9 cellular contexts compared by ENCODE assay signal in the genomic region with DNA sequence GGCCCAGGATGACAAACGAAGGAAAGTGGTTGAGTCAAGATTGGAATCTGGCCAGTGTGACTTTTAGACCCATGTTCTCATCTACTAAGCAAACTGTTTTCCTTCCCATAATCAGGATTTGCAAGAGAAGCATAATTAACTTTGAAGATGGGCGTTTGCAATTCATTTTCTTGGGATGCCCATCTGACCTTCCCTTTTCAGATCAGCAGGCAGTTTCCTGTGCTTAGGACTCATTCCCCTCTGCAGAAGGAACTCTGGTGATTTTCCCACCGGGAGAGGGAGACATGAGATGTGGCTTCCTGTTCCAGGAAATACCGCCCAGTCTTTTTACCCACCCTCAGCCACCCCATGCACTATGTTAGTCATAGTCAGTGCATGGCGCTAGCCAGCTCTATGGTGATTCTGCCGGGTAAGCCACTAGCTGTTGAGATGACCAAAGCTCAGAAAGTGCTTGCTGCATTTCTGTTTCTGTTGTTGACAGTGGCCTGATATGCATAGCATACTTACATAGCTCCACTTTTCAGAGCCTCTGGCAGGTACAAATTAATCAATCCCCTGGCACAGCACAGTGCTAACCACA.
DNase-seq lines count a peak whose midpoint lies in the region; ATAC-seq and TF ChIP-seq lines count a peak whose summit lies in the region.
"Had no signal": no experiment of that assay in that cellular context is flagged by ENCODE, and none has a peak within 500 bp of the region (broad histone marks: within the 10 kb centered on the region; RNA-seq: fewer than 3 reads in every experiment).

No MANE protein-coding gene starts in this region.

- no peak for TF ChIP-seq POLR2A in breast epithelium (IDR thresholded peaks at IDR 0.05)

- no peak for TF ChIP-seq CTCF in breast epithelium (IDR thresholded peaks at IDR 0.05)
- TF ChIP-seq CTCF in lung (IDR thresholded peaks at IDR 0.05; ENCODE audit: control extremely low read depth, extremely low read depth) = no peak

- H3K4me1 ChIP-seq in breast epithelium (peaks cover 0 to 11% of the 10 kb centered on the region in 2 donors), lung (ENCODE audit: control insufficient read depth in 2 of 2, insufficient read depth in 2 of 2, low read length in 2 of 2) (peaks cover 11 to 17% of the 10 kb centered on the region in 2 donors)

- no peaks in the 10 kb centered on the region for H3K27me3 ChIP-seq in breast epithelium
- H3K27me3 ChIP-seq in lung (ENCODE audit: control insufficient read depth, insufficient read depth) = no peaks in the 10 kb centered on the region

- H3K9me3 ChIP-seq in breast epithelium (no peaks in the 10 kb centered on the region), lung (ENCODE audit: control insufficient read depth in 2 of 2, insufficient read depth in 1 of 2, low read length in 1 of 2) (no peaks in the 10 kb centered on the region)

- peaks cover 4% of the 10 kb centered on the region for H3K4me1 Mint-ChIP-seq in T-helper 2 cell treated with Interferon-gamma antibody and Interleukin-4, amounts not matched to agents 5 μg/mL and 100 μg/mL, for 36 hours (ENCODE audit: low read depth)

- intact Hi-C loops in Right ventricle myocardium inferior (cut with DNase I) (loop anchor here (5.0 kb wide), 1 partner anchor 37 kb away; no protein-coding TSS in a partner anchor), cardiac septum (cut with DNase I) (loop anchor here (5.0 kb wide), 1 partner anchor 38 kb away; no protein-coding TSS in a partner anchor), breast epithelium (cut with DNase I; ENCODE audit: low total_unique reads) (no loop called here)

- ATAC-seq in Right ventricle myocardium inferior = peak; percentile 76
- peak; percentile 84 for ATAC-seq in lung (ENCODE audit: insufficient read depth, low FRiP score)
- no peak for ATAC-seq in HG02678 (IDR thresholded peaks at IDR 0.05; ENCODE audit: unreplicated experiment)
- no peak for ATAC-seq in HG03097 (IDR thresholded peaks at IDR 0.05; ENCODE audit: low FRiP score, unreplicated experiment)
- no peak for ATAC-seq in HG02763 (IDR thresholded peaks at IDR 0.05; ENCODE audit: unreplicated experiment)

- H3K27ac ChIP-seq in breast epithelium (peak overlapping the region; percentile 42 to 68), lung (ENCODE audit: low read depth in 1 of 2, low read length in 1 of 2) (peak overlapping the region; percentile 17 to 51)
- H3K27ac ChIP-seq: HL-60 had no signal

- H3K9me3 Mint-ChIP-seq in T-helper 2 cell treated with Interferon-gamma antibody and Interleukin-4, amounts not matched to agents 5 μg/mL and 100 μg/mL, for 36 hours = no peaks in the 10 kb centered on the region

- H3K36me3 ChIP-seq in breast epithelium (no peaks in the 10 kb centered on the region), lung (ENCODE audit: control insufficient read depth in 2 of 2, insufficient read depth in 2 of 2, low read length in 2 of 2) (peaks cover 0 to 1% of the 10 kb centered on the region in 2 donors)

- no peak overlapping the region for H3K4me3 Mint-ChIP-seq in T-helper 2 cell treated with Interferon-gamma antibody and Interleukin-4, amounts not matched to agents 5 μg/mL and 100 μg/mL, for 36 hours

- WGBS in lung, 2 donors = 20 to 24% methylated on average over 6 of the region's 6 CpGs

- DNase-seq in Right ventricle myocardium inferior (ENCODE audit: missing footprints) = no peak
- DNase-seq in cardiac septum (ENCODE audit: low spot score) = no peak
- DNase-seq in breast epithelium (ENCODE audit: low spot score in 2 of 2) = no peak
- peak; percentile 46 for DNase-seq in lung (ENCODE audit: low spot score)
- no peak for DNase-seq in T-helper 2 cell treated with Interferon-gamma antibody and Interleukin-4, amounts not matched to agents 5 μg/mL and 100 μg/mL, for 36 hours (ENCODE audit: low spot score)

- H3K27ac Mint-ChIP-seq in T-helper 2 cell treated with Interferon-gamma antibody and Interleukin-4, amounts not matched to agents 5 μg/mL and 100 μg/mL, for 36 hours = no peak overlapping the region

- H3K4me3 ChIP-seq in breast epithelium (no peak overlapping the region), lung (no peak overlapping the region)

- H3K36me3 Mint-ChIP-seq in T-helper 2 cell treated with Interferon-gamma antibody and Interleukin-4, amounts not matched to agents 5 μg/mL and 100 μg/mL, for 36 hours (ENCODE audit: low read depth) = no peaks in the 10 kb centered on the region

- H3K27me3 Mint-ChIP-seq in T-helper 2 cell treated with Interferon-gamma antibody and Interleukin-4, amounts not matched to agents 5 μg/mL and 100 μg/mL, for 36 hours (ENCODE audit: low read depth) = no peaks in the 10 kb centered on the region

Comparison
In these comparisons a context has a peak if more than half of its experiments do, and no peak if none do; other contexts are left out.
1. ATAC-seq: peak in Right ventricle myocardium inferior (single experiment) and lung (single experiment); none in HG02678 (single experiment), HG03097 (single experiment) and HG02763 (single experiment).